ENCODE assay signal across 19 cellular contexts in genomic region chr3:197417896-197418618, GRCh38.
DNase-seq lines count a peak whose midpoint lies in the region; ATAC-seq and TF ChIP-seq lines count a peak whose summit lies in the region.
"Had no signal": no experiment of that assay in that cellular context is flagged by ENCODE, and none has a peak within 500 bp of the region (broad histone marks: within the 10 kb centered on the region; RNA-seq: fewer than 3 reads in every experiment).

No MANE protein-coding gene starts in this region.

- H3K79me1 ChIP-seq in mesenchymal stem cell (replicated peaks; ENCODE audit: low read length, poor library complexity, severe bottlenecking): no peaks in the 10 kb centered on the region

- no peak overlapping the region for H2BK120ac ChIP-seq in mesenchymal stem cell (ENCODE audit: low read depth, low read length)

- H3K4me1 ChIP-seq in OCI-LY3 (ENCODE audit: low read length): peaks cover 10% of the 10 kb centered on the region
- peaks cover 6% of the 10 kb centered on the region for H3K4me1 ChIP-seq in mesenchymal stem cell (ENCODE audit: control insufficient read depth, insufficient read depth, low read depth, low read length)
- peaks cover 0 to 5% (median 0%) of the 10 kb centered on the region in 4 donors for H3K4me1 ChIP-seq in tibial nerve
- H3K4me1 ChIP-seq: Peyer's patch had no signal

- peak overlapping the region; percentile 45 for H4K8ac ChIP-seq in mesenchymal stem cell (ENCODE audit: low read length)

- H3K9me3 Mint-ChIP-seq in activated CD4-positive, alpha-beta T cell treated with anti-CD3 and anti-CD28 coated beads for 36 hours (ENCODE audit: low read depth): peaks cover 2% of the 10 kb centered on the region

- H3K9ac ChIP-seq in OCI-LY3 (ENCODE audit: low read length) (no peak overlapping the region), mesenchymal stem cell (ENCODE audit: low read length) (no peak overlapping the region)
- H3K9ac ChIP-seq: KMS-11 had no signal

- no peaks in the 10 kb centered on the region for H4K20me1 ChIP-seq in OCI-LY3 (ENCODE audit: insufficient read depth, low read length)

- no peaks in the 10 kb centered on the region for H3K79me2 ChIP-seq in OCI-LY3 (ENCODE audit: low read length)

- peaks cover 20% of the 10 kb centered on the region for H3K27me3 ChIP-seq in OCI-LY3 (ENCODE audit: low read depth, low read length)
- H3K27me3 ChIP-seq in mesenchymal stem cell (ENCODE audit: control insufficient read depth in 1 of 2, insufficient read depth in 1 of 2, low read length in 2 of 2): peaks cover 0 to 42% of the 10 kb centered on the region in 2 experiments
- no peaks in the 10 kb centered on the region for H3K27me3 ChIP-seq in tibial nerve
- H3K27me3 ChIP-seq: Peyer's patch had no signal

- no peak overlapping the region for H2AK5ac ChIP-seq in mesenchymal stem cell (ENCODE audit: low read length, severe bottlenecking)

- H2BK12ac ChIP-seq in mesenchymal stem cell (ENCODE audit: low read length in 2 of 2): no peak overlapping the region

- H3K27ac ChIP-seq in OCI-LY3 (ENCODE audit: low read length): no peak overlapping the region
- H3K27ac ChIP-seq in mesenchymal stem cell (ENCODE audit: low read length, poor library complexity, severe bottlenecking): no peak overlapping the region
- no peak overlapping the region for H3K27ac ChIP-seq in tibial nerve
- H3K27ac ChIP-seq: KMS-11, Peyer's patch had no signal

- no peak overlapping the region for H3K4ac ChIP-seq in mesenchymal stem cell (ENCODE audit: low read depth in 1 of 2, low read length in 2 of 2)

- CTCF ChIA-PET in activated CD4-positive, alpha-beta T cell treated with anti-CD3 and anti-CD28 coated beads for 36 hours (lab: Charles Lee): interaction anchor here (0.6 to 0.8 kb wide), 4 partner anchors 10 to 62 kb away, joined by 3 to 4 read pairs (median 3); no protein-coding TSS in a partner anchor

- H3K23ac ChIP-seq in mesenchymal stem cell (ENCODE audit: low read length in 2 of 2): no peak overlapping the region

- H3K36me3 ChIP-seq in OCI-LY3 (replicated peaks; ENCODE audit: low read depth, low read length) (no peaks in the 10 kb centered on the region), mesenchymal stem cell (ENCODE audit: control insufficient read depth in 1 of 2, insufficient read depth in 2 of 2, low read depth in 1 of 2, low read length in 2 of 2) (no peaks in the 10 kb centered on the region), tibial nerve (no peaks in the 10 kb centered on the region)
- H3K36me3 ChIP-seq: Peyer's patch had no signal

- POLR2A ChIA-PET in activated CD4-positive, alpha-beta T cell treated with anti-CD3 and anti-CD28 coated beads for 36 hours (lab: Charles Lee): no interaction called here

- no peak overlapping the region for H2BK5ac ChIP-seq in mesenchymal stem cell (ENCODE audit: low read depth, low read length, poor library complexity, severe bottlenecking)

- H3K4me2 ChIP-seq in OCI-LY3 (ENCODE audit: low read length) (peak overlapping the region; percentile 46; the same call in 1 of the 2 replicates), mesenchymal stem cell (ENCODE audit: low read length, poor library complexity, severe bottlenecking) (no peak overlapping the region)
- H3K4me2 ChIP-seq: KMS-11 had no signal

- no peak overlapping the region for H3K27ac Mint-ChIP-seq in activated CD4-positive, alpha-beta T cell treated with anti-CD3 and anti-CD28 coated beads for 36 hours

- 47% methylated on average over 11 of the region's 11 CpGs for WGBS in mesenchymal stem cell
- 35 to 50% methylated on average over 11 of the region's 11 CpGs for WGBS in tibial nerve, 2 donors

- intact Hi-C loops in activated CD4-positive, alpha-beta T cell treated with anti-CD3 and anti-CD28 coated beads for 36 hours (cut with DNase I, micrococcal nuclease): no loop called here

- DNase-seq in ELF-1 (ENCODE audit: low read depth, low spot score): peak; percentile 47
- DNase-seq in cerebellum (ENCODE audit: low spot score): peak; percentile 66
- DNase-seq in mesenchymal stem cell: no peak
- no peak for DNase-seq in activated CD4-positive, alpha-beta T cell treated with anti-CD3 and anti-CD28 coated beads for 36 hours
- no peak for DNase-seq in tibial nerve (ENCODE audit: low spot score in 2 of 2)
- DNase-seq in NCI-H1092 (lab: John Stamatoyannopoulos, UW): no peak
- DNase-seq: C1 segment of cervical spinal cord, DMS53, MM.1S, NCI-H1105 treated with DMSO at 0.1 percent for 48 hours, NCI-H187 treated with DMSO at 0.1 percent for 48 hours, NCI-H446, NCI-H774, Peyer's patch, SIG-M5 had no signal

- TF ChIP-seq EP300 in tibial nerve (IDR thresholded peaks at IDR 0.05): no peak

- no peak for TF ChIP-seq CTCF in OCI-LY3 (IDR thresholded peaks at IDR 0.05; ENCODE audit: low read depth, low read length)
- TF ChIP-seq CTCF in tibial nerve (IDR thresholded peaks at IDR 0.05): no peak

- H4K91ac ChIP-seq in mesenchymal stem cell (ENCODE audit: low read length): no peak overlapping the region

- no peak overlapping the region for H3K14ac ChIP-seq in mesenchymal stem cell (ENCODE audit: low read length in 2 of 2)

- H3K4me3 ChIP-seq in OCI-LY3 (ENCODE audit: low read length) (no peak overlapping the region), mesenchymal stem cell (ENCODE audit: insufficient read depth in 1 of 2, low read depth in 1 of 2, low read length in 2 of 2) (no peak overlapping the region), tibial nerve (no peak overlapping the region)
- H3K4me3 ChIP-seq: GM12878, Peyer's patch had no signal

- no peaks in the 10 kb centered on the region for H3K9me3 ChIP-seq in OCI-LY3 (ENCODE audit: insufficient read depth, low read length)
- H3K9me3 ChIP-seq in mesenchymal stem cell (ENCODE audit: control insufficient read depth, low read length): no peaks in the 10 kb centered on the region
- H3K9me3 ChIP-seq in tibial nerve: no peaks in the 10 kb centered on the region
- H3K9me3 ChIP-seq: Peyer's patch had no signal

- H3K4me1 Mint-ChIP-seq in activated CD4-positive, alpha-beta T cell treated with anti-CD3 and anti-CD28 coated beads for 36 hours: no peaks in the 10 kb centered on the region

- H3K4me3 Mint-ChIP-seq in activated CD4-positive, alpha-beta T cell treated with anti-CD3 and anti-CD28 coated beads for 36 hours: no peak overlapping the region

- H2BK15ac ChIP-seq in mesenchymal stem cell (ENCODE audit: low read depth, poor library complexity, severe bottlenecking): no peak overlapping the region

- no peak for TF ChIP-seq POLR2A in tibial nerve (IDR thresholded peaks at IDR 0.05)

- peaks cover 3% of the 10 kb centered on the region for H3K27me3 Mint-ChIP-seq in activated CD4-positive, alpha-beta T cell treated with anti-CD3 and anti-CD28 coated beads for 36 hours

- H2AFZ ChIP-seq in OCI-LY3 (ENCODE audit: low read depth, low read length) (0 out of 2 replicates have a peak overlapping the region, but pooled peaks have one; percentile 25), mesenchymal stem cell (ENCODE audit: low read depth, low read length) (no peak overlapping the region)

- no peak overlapping the region for H3K18ac ChIP-seq in mesenchymal stem cell (ENCODE audit: low read depth in 1 of 2, low read length in 2 of 2)

- no peaks in the 10 kb centered on the region for H3K36me3 Mint-ChIP-seq in activated CD4-positive, alpha-beta T cell treated with anti-CD3 and anti-CD28 coated beads for 36 hours (ENCODE audit: low read depth)

- no peak for ATAC-seq in activated CD4-positive, alpha-beta T cell treated with anti-CD3 and anti-CD28 coated beads for 36 hours
- no peak for ATAC-seq in GM18517 (IDR thresholded peaks at IDR 0.05; ENCODE audit: unreplicated experiment)
- ATAC-seq: GM12878 had no signal

Comparison
In these comparisons a context has a peak if more than half of its experiments do, and no peak if none do; other contexts are left out.
1. DNase-seq: peak in ELF-1 (single experiment) and cerebellum (single experiment); none in mesenchymal stem cell (single experiment), activated CD4-positive, alpha-beta T cell treated with anti-CD3 and anti-CD28 coated beads for 36 hours (single experiment), tibial nerve (0 of 2) and NCI-H1092 (single experiment).